Comparison of ENCODE assay signal across 1 cellular context in the genomic region with DNA sequence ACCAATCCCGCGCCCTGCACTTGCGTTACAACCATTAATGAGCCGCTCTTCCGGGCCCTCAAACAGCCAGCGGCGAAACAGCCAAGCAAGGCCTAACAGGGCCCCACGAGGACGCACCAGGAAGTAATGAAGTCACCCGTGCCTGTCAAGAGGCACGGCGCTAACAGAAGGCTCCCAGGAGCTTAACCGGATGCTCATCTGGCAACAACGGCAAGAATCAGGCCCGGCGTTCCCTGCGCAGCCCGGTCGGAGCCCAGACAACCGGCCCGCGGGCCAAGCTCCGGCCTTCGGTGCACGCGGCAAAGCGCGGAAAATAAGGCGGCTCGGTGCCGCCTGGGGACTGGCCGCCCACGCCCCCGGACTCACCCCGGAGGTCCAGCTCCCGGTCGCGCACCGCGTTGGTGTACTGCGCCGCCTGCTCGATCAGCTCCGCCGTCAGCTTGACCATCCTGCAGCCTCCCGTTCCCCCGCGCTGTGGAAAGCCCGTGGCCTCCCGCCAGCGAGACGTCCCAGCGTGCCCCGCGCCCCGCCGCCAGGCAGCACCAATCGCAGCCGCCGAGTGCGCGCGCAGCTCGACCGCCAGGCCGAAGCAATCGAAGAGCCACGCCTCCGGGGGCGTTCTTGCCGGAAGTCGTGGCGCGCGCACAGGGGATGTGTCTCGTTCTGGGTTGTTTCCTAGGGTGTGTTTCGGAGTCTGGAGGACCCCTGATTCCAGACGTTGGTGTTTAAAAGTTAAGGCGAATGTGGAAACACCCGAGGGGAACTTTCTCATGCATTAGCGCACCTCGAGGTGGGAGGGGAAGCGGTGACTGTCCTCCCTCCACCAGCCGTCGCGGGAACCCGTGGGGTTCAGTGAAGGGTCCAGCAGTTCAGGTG.
TF ChIP-seq lines count a peak whose summit lies in the region.

A gene (minus strand): TSS at position 518 of the 876 bp plus-strand sequence. CDS start 70 bp downstream, at position 448.

TF ChIP-seq in SK-N-SH, 30 proteins besides CTCF, POLR2A, EP300 and RAD21 (continued from another document):
- TF ChIP-seq, protein P1, sequence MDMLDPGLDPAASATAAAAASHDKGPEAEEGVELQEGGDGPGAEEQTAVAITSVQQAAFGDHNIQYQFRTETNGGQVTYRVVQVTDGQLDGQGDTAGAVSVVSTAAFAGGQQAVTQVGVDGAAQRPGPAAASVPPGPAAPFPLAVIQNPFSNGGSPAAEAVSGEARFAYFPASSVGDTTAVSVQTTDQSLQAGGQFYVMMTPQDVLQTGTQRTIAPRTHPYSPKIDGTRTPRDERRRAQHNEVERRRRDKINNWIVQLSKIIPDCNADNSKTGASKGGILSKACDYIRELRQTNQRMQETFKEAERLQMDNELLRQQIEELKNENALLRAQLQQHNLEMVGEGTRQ (IDR thresholded peaks at IDR 0.05; ENCODE audit: borderline replicate concordance, low read depth, low read length): no peak
- TF ChIP-seq FOXM1 (IDR thresholded peaks at IDR 0.05; ENCODE audit: low read depth): no peak
- TF ChIP-seq JUND (IDR thresholded peaks at IDR 0.05): no peak
- no peak for TF ChIP-seq FOSL2 (IDR thresholded peaks at IDR 0.05; ENCODE audit: borderline replicate concordance, low read depth)
- TF ChIP-seq, protein P2, sequence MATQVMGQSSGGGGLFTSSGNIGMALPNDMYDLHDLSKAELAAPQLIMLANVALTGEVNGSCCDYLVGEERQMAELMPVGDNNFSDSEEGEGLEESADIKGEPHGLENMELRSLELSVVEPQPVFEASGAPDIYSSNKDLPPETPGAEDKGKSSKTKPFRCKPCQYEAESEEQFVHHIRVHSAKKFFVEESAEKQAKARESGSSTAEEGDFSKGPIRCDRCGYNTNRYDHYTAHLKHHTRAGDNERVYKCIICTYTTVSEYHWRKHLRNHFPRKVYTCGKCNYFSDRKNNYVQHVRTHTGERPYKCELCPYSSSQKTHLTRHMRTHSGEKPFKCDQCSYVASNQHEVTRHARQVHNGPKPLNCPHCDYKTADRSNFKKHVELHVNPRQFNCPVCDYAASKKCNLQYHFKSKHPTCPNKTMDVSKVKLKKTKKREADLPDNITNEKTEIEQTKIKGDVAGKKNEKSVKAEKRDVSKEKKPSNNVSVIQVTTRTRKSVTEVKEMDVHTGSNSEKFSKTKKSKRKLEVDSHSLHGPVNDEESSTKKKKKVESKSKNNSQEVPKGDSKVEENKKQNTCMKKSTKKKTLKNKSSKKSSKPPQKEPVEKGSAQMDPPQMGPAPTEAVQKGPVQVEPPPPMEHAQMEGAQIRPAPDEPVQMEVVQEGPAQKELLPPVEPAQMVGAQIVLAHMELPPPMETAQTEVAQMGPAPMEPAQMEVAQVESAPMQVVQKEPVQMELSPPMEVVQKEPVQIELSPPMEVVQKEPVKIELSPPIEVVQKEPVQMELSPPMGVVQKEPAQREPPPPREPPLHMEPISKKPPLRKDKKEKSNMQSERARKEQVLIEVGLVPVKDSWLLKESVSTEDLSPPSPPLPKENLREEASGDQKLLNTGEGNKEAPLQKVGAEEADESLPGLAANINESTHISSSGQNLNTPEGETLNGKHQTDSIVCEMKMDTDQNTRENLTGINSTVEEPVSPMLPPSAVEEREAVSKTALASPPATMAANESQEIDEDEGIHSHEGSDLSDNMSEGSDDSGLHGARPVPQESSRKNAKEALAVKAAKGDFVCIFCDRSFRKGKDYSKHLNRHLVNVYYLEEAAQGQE (IDR thresholded peaks at IDR 0.05; ENCODE audit: low read depth, low read length): peak; percentile 65
- TF ChIP-seq EZH2phosphoT487 (IDR thresholded peaks at IDR 0.05; ENCODE audit: borderline replicate concordance, low read depth): no peak
- peak; percentile 94 for TF ChIP-seq POLR2AphosphoS5 (IDR thresholded peaks at IDR 0.05; ENCODE audit: low read depth, low read length)
- peak; percentile 92 for TF ChIP-seq SIN3A (IDR thresholded peaks at IDR 0.05; ENCODE audit: borderline replicate concordance, low read depth, low read length)
- TF ChIP-seq RFX5 (IDR thresholded peaks at IDR 0.05; ENCODE audit: low read length): no peak
- TF ChIP-seq, protein P3, sequence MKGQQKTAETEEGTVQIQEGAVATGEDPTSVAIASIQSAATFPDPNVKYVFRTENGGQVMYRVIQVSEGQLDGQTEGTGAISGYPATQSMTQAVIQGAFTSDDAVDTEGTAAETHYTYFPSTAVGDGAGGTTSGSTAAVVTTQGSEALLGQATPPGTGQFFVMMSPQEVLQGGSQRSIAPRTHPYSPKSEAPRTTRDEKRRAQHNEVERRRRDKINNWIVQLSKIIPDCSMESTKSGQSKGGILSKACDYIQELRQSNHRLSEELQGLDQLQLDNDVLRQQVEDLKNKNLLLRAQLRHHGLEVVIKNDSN (IDR thresholded peaks at IDR 0.05; ENCODE audit: borderline replicate concordance, low read depth): no peak
- peak; percentile 26; the same call in 1 of the 2 replicates for TF ChIP-seq TCF12 (IDR thresholded peaks at IDR 0.05)
